Comparison of ENCODE assay signal across 9 cellular contexts in the genomic region with DNA sequence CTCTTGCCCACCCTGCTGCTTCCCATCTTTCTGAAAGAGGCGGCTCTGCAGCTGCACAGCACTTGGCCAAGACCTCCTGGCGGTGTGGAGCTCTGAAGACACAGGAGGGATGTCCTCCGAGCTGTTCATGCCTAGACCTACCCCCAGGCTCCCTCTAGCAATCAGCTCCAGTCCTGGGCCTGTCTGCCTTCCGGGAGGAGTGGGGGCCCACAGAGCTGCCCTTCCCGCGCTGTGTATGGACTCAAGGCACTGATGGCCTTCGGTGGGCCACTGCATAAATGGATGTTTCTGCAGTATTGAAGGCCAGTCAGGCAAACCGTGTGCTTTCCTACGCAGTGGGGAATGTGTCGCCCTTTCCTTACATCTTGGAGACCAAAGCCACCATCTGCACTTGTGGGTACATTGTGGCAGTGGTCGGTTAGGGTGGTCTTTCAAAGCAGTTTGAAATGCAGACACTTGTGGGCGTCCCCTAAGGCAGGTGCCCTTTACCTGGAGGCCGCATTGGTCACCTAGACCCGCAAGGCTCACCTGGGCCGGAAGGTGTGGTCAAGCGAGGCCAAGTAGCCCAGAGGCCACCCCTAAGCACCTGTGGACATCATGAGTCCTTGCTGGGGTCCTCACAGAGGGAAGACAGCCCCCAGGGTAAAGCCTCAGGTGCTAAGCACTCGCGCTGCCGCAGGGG. TPM values are rescaled to one million over a fixed set of nuclear protein-coding genes. Genes with fewer than 3 reads are reported as not detected.
DNase-seq lines count a peak whose midpoint lies in the region; ATAC-seq and TF ChIP-seq lines count a peak whose summit lies in the region.
"Had no signal": no experiment of that assay in that cellular context is flagged by ENCODE, and none has a peak within 500 bp of the region (broad histone marks: within the 10 kb centered on the region; RNA-seq: fewer than 3 reads in every experiment).

No MANE protein-coding gene starts in this region.

- no peaks in the 10 kb centered on the region for H3K9me3 Mint-ChIP-seq in activated naive CD4-positive, alpha-beta T cell treated with anti-CD3 and anti-CD28 coated beads, Interleukin-2, amount 10 ng/mL, durations not matched to agents 7 days and 5 days

- H3K4me3 Mint-ChIP-seq in activated naive CD4-positive, alpha-beta T cell treated with anti-CD3 and anti-CD28 coated beads, Interleukin-2, amount 10 ng/mL, durations not matched to agents 7 days and 5 days = peak overlapping the region; percentile 70

- H3K27me3 ChIP-seq in right lobe of liver (no peaks in the 10 kb centered on the region), transverse colon (no peaks in the 10 kb centered on the region)

- POLR2A ChIA-PET in HEK293T (lab: Yijun Ruan, JAX) = interaction anchor here (0.9 to 1.0 kb wide), 3 partner anchors 11 to 24 kb away, joined by 3 to 4 read pairs (median 3); no protein-coding TSS in a partner anchor

- in situ Hi-C loops in transverse colon (cut with MboI; ENCODE audit: low pct_ligation_motif_present in 1 of 4, low pct_unique_long_range_greater_than_20kb in 1 of 4, low sequenced_read_pairs in 3 of 4) = loop anchor here in 1 of 4 donors (10.0 kb wide), 1 partner anchor 59 kb away; no protein-coding TSS in a partner anchor

- WGBS in right lobe of liver (ENCODE audit: insufficient coverage, low coverage, low lambda C conversion rate, missing lambda C conversion rate) = 85% methylated on average over 5 of the region's 19 CpGs
- 70 to 93% methylated on average over 3 to 19 of the region's 19 CpGs for WGBS in transverse colon (ENCODE audit: low coverage in 1 of 2), 2 donors

- peak overlapping the region; percentile 56 to 65 (median 62) for H3K4me3 ChIP-seq in right lobe of liver
- H3K4me3 ChIP-seq in transverse colon = peak overlapping the region; percentile 30 to 62 (median 45)

- peak overlapping the region; percentile 92 for H3K27ac Mint-ChIP-seq in activated naive CD4-positive, alpha-beta T cell treated with anti-CD3 and anti-CD28 coated beads, Interleukin-2, amount 10 ng/mL, durations not matched to agents 7 days and 5 days

- H3K36me3 Mint-ChIP-seq in activated naive CD4-positive, alpha-beta T cell treated with anti-CD3 and anti-CD28 coated beads, Interleukin-2, amount 10 ng/mL, durations not matched to agents 7 days and 5 days = peaks cover 20% of the 10 kb centered on the region

- TF ChIP-seq POLR2A in right lobe of liver (IDR thresholded peaks at IDR 0.05) (no peak), transverse colon (IDR thresholded peaks at IDR 0.05) (no peak), GM18505 (IDR thresholded peaks at IDR 0.05; ENCODE audit: borderline replicate concordance, extremely low read depth, insufficient read depth, insufficient read length) (no peak)

- no peak for TF ChIP-seq EP300 in transverse colon (IDR thresholded peaks at IDR 0.05; ENCODE audit: low read depth)

- H3K4me1 ChIP-seq in right lobe of liver (peaks cover 0 to 19% (median 5%) of the 10 kb centered on the region in 4 donors), transverse colon (peaks cover 10 to 29% (median 17%) of the 10 kb centered on the region in 4 donors)

- CTCF ChIA-PET in activated naive CD4-positive, alpha-beta T cell treated with anti-CD3 and anti-CD28 coated beads, Interleukin-2, amount 10 ng/mL, durations not matched to agents 7 days and 5 days (lab: Charles Lee) = no interaction called here
- CTCF ChIA-PET in HEK293T (lab: Yijun Ruan, JAX) = interaction anchor here (0.7 kb wide), 1 partner anchor 42 kb away, joined by 3 read pairs; no protein-coding TSS in a partner anchor

- H3K27ac ChIP-seq in angular gyrus (ENCODE audit: low read depth, low read length) (peak overlapping the region; percentile 77), right lobe of liver (peak overlapping the region; percentile 65 to 90 (median 85)), transverse colon (peak overlapping the region; percentile 81 to 99 (median 88))

- intact Hi-C loops in right lobe of liver (cut with DNase I) (no loop called here), transverse colon (cut with DNase I; ENCODE audit: low total_unique reads) (no loop called here)

- TF ChIP-seq CTCF in right lobe of liver (IDR thresholded peaks at IDR 0.05) = no peak
- TF ChIP-seq CTCF in transverse colon (IDR thresholded peaks at IDR 0.05) = peak in 1 of 5 experiments; percentile 14

- no peaks in the 10 kb centered on the region for H3K36me3 ChIP-seq in right lobe of liver
- no peaks in the 10 kb centered on the region for H3K36me3 ChIP-seq in transverse colon

- ATAC-seq in right lobe of liver (no peak), GM18505 (IDR thresholded peaks at IDR 0.05; ENCODE audit: unreplicated experiment) (no peak)

- DNase-seq in activated naive CD4-positive, alpha-beta T cell treated with anti-CD3 and anti-CD28 coated beads, Interleukin-2, amount 10 ng/mL, durations not matched to agents 7 days and 5 days = peak; percentile 23
- no peak for DNase-seq in activated naive CD4-positive, alpha-beta T cell treated with Interleukin-2 at 50 U/mL for 16 hours
- DNase-seq in right lobe of liver (peak; percentile 24 to 57 (median 49)), transverse colon (no peak), HEK293T (ENCODE audit: extremely low spot score) (no peak), NCI-H1436 (lab: John Stamatoyannopoulos, UW) (no peak)

- H3K9me3 ChIP-seq in right lobe of liver (no peaks in the 10 kb centered on the region), transverse colon (no peaks in the 10 kb centered on the region)

- H3K4me1 Mint-ChIP-seq in activated naive CD4-positive, alpha-beta T cell treated with anti-CD3 and anti-CD28 coated beads, Interleukin-2, amount 10 ng/mL, durations not matched to agents 7 days and 5 days = peaks cover 36% of the 10 kb centered on the region

- H3K27me3 Mint-ChIP-seq in activated naive CD4-positive, alpha-beta T cell treated with anti-CD3 and anti-CD28 coated beads, Interleukin-2, amount 10 ng/mL, durations not matched to agents 7 days and 5 days = peaks cover 4% of the 10 kb centered on the region

TF ChIP-seq in HEK293T, 16 proteins besides CTCF, POLR2A, EP300 and RAD21:
- TF ChIP-seq LEF1 (IDR thresholded peaks at IDR 0.05; ENCODE audit: borderline replicate concordance) (no peak), ZNF384 (IDR thresholded peaks at IDR 0.05) (no peak), BHLHE40 (IDR thresholded peaks at IDR 0.05; ENCODE audit: borderline replicate concordance) (no peak), FOXM1 (IDR thresholded peaks at IDR 0.05; ENCODE audit: borderline replicate concordance) (no peak), ARNT (IDR thresholded peaks at IDR 0.05) (no peak), SP1 (IDR thresholded peaks at IDR 0.05) (no peak)
- TF ChIP-seq, protein P1, sequence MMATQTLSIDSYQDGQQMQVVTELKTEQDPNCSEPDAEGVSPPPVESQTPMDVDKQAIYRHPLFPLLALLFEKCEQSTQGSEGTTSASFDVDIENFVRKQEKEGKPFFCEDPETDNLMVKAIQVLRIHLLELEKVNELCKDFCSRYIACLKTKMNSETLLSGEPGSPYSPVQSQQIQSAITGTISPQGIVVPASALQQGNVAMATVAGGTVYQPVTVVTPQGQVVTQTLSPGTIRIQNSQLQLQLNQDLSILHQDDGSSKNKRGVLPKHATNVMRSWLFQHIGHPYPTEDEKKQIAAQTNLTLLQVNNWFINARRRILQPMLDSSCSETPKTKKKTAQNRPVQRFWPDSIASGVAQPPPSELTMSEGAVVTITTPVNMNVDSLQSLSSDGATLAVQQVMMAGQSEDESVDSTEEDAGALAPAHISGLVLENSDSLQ (IDR thresholded peaks at IDR 0.05) = no peak
TF ChIP-seq in HEK293T: peak in this region for 0.

RNA-seq across cellular contexts. Expression of gene PKNOX1, which starts 0.9 kb away (rescaled TPM):
- 1 to 10 TPM; 6.2 to 9.5 (median 7.4) TPM for total RNA-seq in right lobe of liver
- total RNA-seq in transverse colon = 100 to 1,000 TPM in 1 of 4 donors, 10 to 100 TPM in 2, 1 to 10 TPM in 1; 9.4 to 140 (median 25.1) TPM

RNA-seq across cellular contexts. Expression of gene ERVH48-1, which starts 48.0 kb away (rescaled TPM):
- total RNA-seq in right lobe of liver = under 1 TPM in 2 of 6 experiments, not detected in 4; 0.09 to 0.10 TPM
- total RNA-seq in transverse colon = not detected
- total RNA-seq: dermis microvascular lymphatic vessel endothelial cell had no signal

Comparison
In these comparisons a context has a peak if more than half of its experiments do, and no peak if none do; other contexts are left out.
1. DNase-seq: peak in activated naive CD4-positive, alpha-beta T cell treated with anti-CD3 and anti-CD28 coated beads, Interleukin-2, amount 10 ng/mL, durations not matched to agents 7 days and 5 days (single experiment) and right lobe of liver (3 of 3); none in activated naive CD4-positive, alpha-beta T cell treated with Interleukin-2 at 50 U/mL for 16 hours (single experiment), transverse colon (single experiment), HEK293T (single experiment) and NCI-H1436 (single experiment).
2. Peak in every context shown above with its lines, with median percentiles within 50 percentile points of each other: H3K27ac ChIP-seq.